In the genomic region with DNA sequence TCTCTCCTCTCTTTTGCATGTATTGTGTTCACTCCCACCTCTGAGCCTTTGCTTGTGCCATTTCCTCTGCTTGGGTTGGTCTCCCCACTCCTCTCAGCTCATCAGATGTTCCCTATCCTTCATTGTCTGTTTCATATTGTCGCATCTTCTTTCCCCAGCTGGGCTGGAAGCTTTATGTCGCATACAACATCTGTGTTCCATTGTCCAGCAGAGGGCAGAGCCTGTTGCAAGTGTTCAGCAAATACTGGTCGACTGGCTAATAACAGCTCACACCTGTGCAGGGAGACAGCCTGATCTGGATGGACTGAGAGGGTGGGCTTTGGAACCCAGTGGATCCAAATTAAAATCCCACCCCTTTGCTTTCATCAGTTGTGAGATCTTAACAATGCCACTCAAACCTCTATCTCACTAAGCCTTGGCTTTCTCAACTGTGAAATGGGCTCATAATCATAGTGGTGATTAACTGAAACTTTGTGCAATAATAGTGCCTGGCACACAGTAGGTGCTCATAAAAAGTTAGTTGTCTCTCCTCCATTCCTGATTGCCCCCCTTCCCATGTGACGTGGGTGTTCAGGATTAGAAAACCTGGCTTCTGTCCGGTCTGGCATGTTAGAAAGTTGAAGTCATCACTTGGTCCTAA, we compare ENCODE assay signal across 9 cellular contexts.
DNase-seq lines count a peak whose midpoint lies in the region; ATAC-seq, FAIRE-seq and TF ChIP-seq lines count a peak whose summit lies in the region.
"Had no signal": no experiment of that assay in that cellular context is flagged by ENCODE, and none has a peak within 500 bp of the region (broad histone marks: within the 10 kb centered on the region; RNA-seq: fewer than 3 reads in every experiment).

No MANE protein-coding gene starts in this region.

- H3K27me3 Mint-ChIP-seq in HFFc6 (ENCODE audit: insufficient read depth): peaks cover 2% of the 10 kb centered on the region; the same call in 1 of the 2 replicates
- H3K27me3 Mint-ChIP-seq in naive thymus-derived CD8-positive, alpha-beta T cell: no peaks in the 10 kb centered on the region

- no peaks in the 10 kb centered on the region for H3K79me2 ChIP-seq in K562 (ENCODE audit: control insufficient read depth, insufficient read depth, low read length)

- H3K4me3 Mint-ChIP-seq in HFFc6: no peak overlapping the region
- H3K4me3 Mint-ChIP-seq in naive thymus-derived CD8-positive, alpha-beta T cell: peak overlapping the region in 9 of 10 donors; percentile 3 to 74 (median 42)

- CTCF ChIA-PET in K562 (lab: Yijun Ruan, JAX; ENCODE audit: low intra/inter-chr PET ratio): interaction anchor here (1.1 kb wide), 1 partner anchor 92 kb away, joined by 4 read pairs; no protein-coding TSS in a partner anchor

- peaks cover 35% of the 10 kb centered on the region for H3K36me3 Mint-ChIP-seq in HFFc6 (ENCODE audit: low read depth)
- peaks cover 10 to 13% (median 12%) of the 10 kb centered on the region in 3 donors for H3K36me3 Mint-ChIP-seq in naive thymus-derived CD8-positive, alpha-beta T cell

- no peak for TF ChIP-seq POLR2A in K562 (conservative IDR thresholded peaks at IDR 0.05)

- H3K4me1 ChIP-seq in K562 (replicated peaks in 1 of 2; ENCODE audit: control insufficient read depth in 2 of 2, insufficient read depth in 2 of 2, low read length in 2 of 2): no peaks in the 10 kb centered on the region; a peak in 1 of 5 replicates

- no peaks in the 10 kb centered on the region for H4K20me1 ChIP-seq in K562 (replicated peaks; ENCODE audit: control insufficient read depth, insufficient read depth, low read length)

- ATAC-seq in K562 (peak; percentile 51; the same call in 2 of the 3 replicates), HG02840 (IDR thresholded peaks at IDR 0.05; ENCODE audit: low FRiP score, unreplicated experiment) (no peak)
- ATAC-seq in naive thymus-derived CD8-positive, alpha-beta T cell: no peak

- H3K9me1 ChIP-seq in K562 (ENCODE audit: control insufficient read depth, insufficient read depth, low read length): no peaks in the 10 kb centered on the region

- H3K27ac Mint-ChIP-seq in HFFc6: no peak overlapping the region
- peak overlapping the region; percentile 56 to 92 (median 84) for H3K27ac Mint-ChIP-seq in naive thymus-derived CD8-positive, alpha-beta T cell

- TF ChIP-seq EP300 in K562 (IDR thresholded peaks at IDR 0.05; ENCODE audit: low read length): no peak

- peaks cover 7% of the 10 kb centered on the region; the same call in 1 of the 2 replicates for H3K9me3 Mint-ChIP-seq in HFFc6
- peaks cover 0 to 13% (median 9%) of the 10 kb centered on the region in 9 donors for H3K9me3 Mint-ChIP-seq in naive thymus-derived CD8-positive, alpha-beta T cell

- no peaks in the 10 kb centered on the region for H3K27me3 ChIP-seq in K562 (ENCODE audit: control insufficient read depth in 2 of 2, insufficient read depth in 2 of 2, low read length in 2 of 2)

- no peaks in the 10 kb centered on the region for H3K9me3 ChIP-seq in K562 (replicated peaks; ENCODE audit: control insufficient read depth, insufficient read depth, low read depth, low read length)

- H3K4me1 Mint-ChIP-seq in HFFc6 (ENCODE audit: low read depth): peaks cover 48% of the 10 kb centered on the region
- H3K4me1 Mint-ChIP-seq in naive thymus-derived CD8-positive, alpha-beta T cell: peaks cover 48 to 75% (median 73%) of the 10 kb centered on the region in 4 donors

- no peak overlapping the region for H3K4me2 ChIP-seq in K562 (ENCODE audit: insufficient read depth, low read length)

- in situ Hi-C loops in K562 (cut with MboI): no loop called here

- BruUV-seq in K562 (replicated peaks; lab: Mats Ljungman, UMichigan): no TSS peak

- H3K4me3 ChIP-seq in K562: no peak overlapping the region
- H3K4me3 ChIP-seq: skin epidermis had no signal

- H3K36me3 ChIP-seq in K562 (ENCODE audit: control insufficient read depth, insufficient read depth, low read length): no peaks in the 10 kb centered on the region

- TF ChIP-seq CTCF in HFFc6 (IDR thresholded peaks at IDR 0.05) (peak; percentile 76), K562 (IDR thresholded peaks at IDR 0.05 in 2 of 3, conservative IDR thresholded peaks at IDR 0.05 in 1 of 3; ENCODE audit: insufficient read depth in 2 of 3, low read depth in 1 of 3, low read length in 3 of 3) (peak; percentile 25 to 44 (median 35); a peak in 3 of 6 replicates)

- no peak overlapping the region for H3K27ac ChIP-seq in K562 (ENCODE audit: extremely low read depth, low read depth, low read length)
- H3K27ac ChIP-seq: skin epidermis had no signal

- POLR2A ChIA-PET in K562 (lab: Yijun Ruan, JAX): interaction anchor here (0.6 kb wide), 1 partner anchor 291 kb away, joined by 3 read pairs; no protein-coding TSS in a partner anchor
- POLR2A ChIA-PET in naive thymus-derived CD8-positive, alpha-beta T cell (lab: Charles Lee): interaction anchor here (1.1 to 1.8 kb wide), 2 partner anchors 63 to 73 kb away, joined by 3 to 4 read pairs; no protein-coding TSS in a partner anchor

- no peak overlapping the region for H3K9ac ChIP-seq in K562 (ENCODE audit: insufficient read depth in 1 of 2, low read depth in 2 of 2, low read length in 2 of 2)

- intact Hi-C loops in K562 (cut with micrococcal nuclease): loop anchor here (2.0 kb wide), 1 partner anchor 91 kb away; no protein-coding TSS in a partner anchor

- H2AFZ ChIP-seq in K562 (ENCODE audit: low read depth, low read length): no peak overlapping the region

- no peak; a peak in 1 of 4 replicates for TF ChIP-seq RAD21 in K562 (CRISPR knock-in tag; conservative IDR thresholded peaks at IDR 0.05 in 1 of 2, IDR thresholded peaks at IDR 0.05 in 1 of 2)

- peak; percentile 52 for DNase-seq in DMS53 (lab: John Stamatoyannopoulos, UW)
- peak; percentile 15 for DNase-seq in HFFc6
- DNase-seq in K562 (ENCODE audit: extremely low read depth in 1 of 4, low spot score in 3 of 4): peak in 1 of 4 experiments; percentile 18
- no peak for DNase-seq in naive thymus-derived CD8-positive, alpha-beta T cell
- DNase-seq in stimulated activated CD8-positive, alpha-beta memory T cell treated with anti-CD3 and anti-CD28 coated beads, Interleukin-4, amount 100 ng/mL, for 48 hours: no peak
- DNase-seq in SK-N-DZ (ENCODE audit: low spot score): no peak
- DNase-seq in mucosa of gallbladder (ENCODE audit: low spot score): no peak

- no peak for FAIRE-seq in K562 (lab: Jason Lieb, UNC)

- WGBS in K562 (ENCODE audit: insufficient coverage, low coverage, missing lambda C conversion rate): 22% methylated on average over 5 of the region's 5 CpGs

TF ChIP-seq in K562, 482 proteins besides CTCF, POLR2A, EP300 and RAD21 (continues in another document):
- TF ChIP-seq PHB (CRISPR knock-in tag; IDR thresholded peaks at IDR 0.05) (no peak), C11orf30 (IDR thresholded peaks at IDR 0.05; ENCODE audit: low read depth) (no peak), POLR3A (IDR thresholded peaks at IDR 0.05; ENCODE audit: borderline replicate concordance, extremely low read depth, insufficient read depth, insufficient read length) (no peak), FOXA3 (CRISPR knock-in tag; conservative IDR thresholded peaks at IDR 0.05 in 1 of 2, IDR thresholded peaks at IDR 0.05 in 1 of 2) (no peak), SAFB2 (IDR thresholded peaks at IDR 0.05; ENCODE audit: borderline replicate concordance, low read depth, low read length, severe bottlenecking) (no peak), ZNF668 (CRISPR knock-in tag; IDR thresholded peaks at IDR 0.05) (no peak), NR2C1 (IDR thresholded peaks at IDR 0.05) (no peak), NR2C1 (tag; IDR thresholded peaks at IDR 0.05) (no peak), BRCA1 (IDR thresholded peaks at IDR 0.05) (no peak), BRCA1 (CRISPR knock-in tag; IDR thresholded peaks at IDR 0.05) (no peak)
- TF ChIP-seq, protein P1, sequence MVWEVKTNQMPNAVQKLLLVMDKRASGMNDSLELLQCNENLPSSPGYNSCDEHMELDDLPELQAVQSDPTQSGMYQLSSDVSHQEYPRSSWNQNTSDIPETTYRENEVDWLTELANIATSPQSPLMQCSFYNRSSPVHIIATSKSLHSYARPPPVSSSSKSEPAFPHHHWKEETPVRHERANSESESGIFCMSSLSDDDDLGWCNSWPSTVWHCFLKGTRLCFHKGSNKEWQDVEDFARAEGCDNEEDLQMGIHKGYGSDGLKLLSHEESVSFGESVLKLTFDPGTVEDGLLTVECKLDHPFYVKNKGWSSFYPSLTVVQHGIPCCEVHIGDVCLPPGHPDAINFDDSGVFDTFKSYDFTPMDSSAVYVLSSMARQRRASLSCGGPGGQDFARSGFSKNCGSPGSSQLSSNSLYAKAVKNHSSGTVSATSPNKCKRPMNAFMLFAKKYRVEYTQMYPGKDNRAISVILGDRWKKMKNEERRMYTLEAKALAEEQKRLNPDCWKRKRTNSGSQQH (CRISPR knock-in tag; IDR thresholded peaks at IDR 0.05): no peak
- TF ChIP-seq, protein P2, sequence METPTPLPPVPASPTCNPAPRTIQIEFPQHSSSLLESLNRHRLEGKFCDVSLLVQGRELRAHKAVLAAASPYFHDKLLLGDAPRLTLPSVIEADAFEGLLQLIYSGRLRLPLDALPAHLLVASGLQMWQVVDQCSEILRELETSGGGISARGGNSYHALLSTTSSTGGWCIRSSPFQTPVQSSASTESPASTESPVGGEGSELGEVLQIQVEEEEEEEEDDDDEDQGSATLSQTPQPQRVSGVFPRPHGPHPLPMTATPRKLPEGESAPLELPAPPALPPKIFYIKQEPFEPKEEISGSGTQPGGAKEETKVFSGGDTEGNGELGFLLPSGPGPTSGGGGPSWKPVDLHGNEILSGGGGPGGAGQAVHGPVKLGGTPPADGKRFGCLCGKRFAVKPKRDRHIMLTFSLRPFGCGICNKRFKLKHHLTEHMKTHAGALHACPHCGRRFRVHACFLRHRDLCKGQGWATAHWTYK (CRISPR knock-in tag; IDR thresholded peaks at IDR 0.05): no peak

Comparison
In these comparisons a context has a peak if more than half of its experiments do, and no peak if none do; other contexts are left out.
1. DNase-seq: peak in DMS53 (single experiment) and HFFc6 (single experiment); none in naive thymus-derived CD8-positive, alpha-beta T cell (0 of 10), stimulated activated CD8-positive, alpha-beta memory T cell treated with anti-CD3 and anti-CD28 coated beads, Interleukin-4, amount 100 ng/mL, for 48 hours (single experiment), SK-N-DZ (single experiment) and mucosa of gallbladder (single experiment).